ENCODE assay signal across 14 cellular contexts in the genomic region with DNA sequence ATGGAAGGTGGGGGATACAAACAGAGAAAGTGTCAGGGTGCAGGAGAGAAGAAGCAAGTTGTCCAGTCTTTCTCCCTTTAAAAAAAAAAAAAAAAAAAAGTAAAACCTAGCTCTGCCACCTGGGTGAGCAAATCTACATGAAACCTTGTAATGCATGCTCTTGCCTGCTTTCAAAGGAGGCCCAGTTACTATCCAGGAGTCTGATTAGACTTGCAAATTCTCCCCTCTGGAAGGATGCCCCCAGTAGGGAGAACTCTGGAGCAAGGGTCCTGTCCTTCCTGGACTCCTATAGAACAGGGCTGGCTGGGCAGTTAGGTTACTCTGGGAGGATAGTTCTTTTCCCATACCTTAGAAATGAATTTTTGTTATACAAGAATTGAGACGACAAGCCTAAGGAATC. TPM values are rescaled to one million over a fixed set of nuclear protein-coding genes. Genes with fewer than 3 reads are reported as not detected.
A peak's percentile ranks its signal among the peaks of the same experiment; 100 is the strongest.
DNase-seq lines count a peak whose midpoint lies in the region; ATAC-seq and TF ChIP-seq lines count a peak whose summit lies in the region.
"Had no signal": no experiment of that assay in that cellular context is flagged by ENCODE, and none has a peak within 500 bp of the region (broad histone marks: within the 10 kb centered on the region; RNA-seq: fewer than 3 reads in every experiment).

No MANE protein-coding gene starts in this region.

- intact Hi-C loops in CD8-positive, alpha-beta T cell (cut with DNase I, micrococcal nuclease) = loop anchor here (2.0 kb wide), 1 partner anchor 157 kb away; no protein-coding TSS in a partner anchor
- intact Hi-C loops in activated T-helper 1 cell treated with anti-CD3 and anti-CD28 coated beads, Interleukin-12 subunit alpha, Interleukin-12 subunit beta, Interleukin-2, Interleukin-4 antibody, amounts not matched to agents 30 ng/mL and 10 ng/mL and 1 ng/mL, durations not matched to agents 14 hours and 24 hours and 36 hours (cut with micrococcal nuclease) = loop anchor here (2.0 kb wide), 1 partner anchor 157 kb away; no protein-coding TSS in a partner anchor

- H3K36me3 Mint-ChIP-seq in CD8-positive, alpha-beta T cell = peaks cover 42% of the 10 kb centered on the region
- peaks cover 46% of the 10 kb centered on the region for H3K36me3 Mint-ChIP-seq in activated T-helper 1 cell treated with anti-CD3 and anti-CD28 coated beads, Interleukin-12 subunit alpha, Interleukin-12 subunit beta, Interleukin-2, Interleukin-4 antibody, amounts not matched to agents 30 ng/mL and 10 ng/mL and 1 ng/mL, durations not matched to agents 14 hours and 24 hours and 36 hours (ENCODE audit: low read depth)
- peaks cover 8 to 24% (median 10%) of the 10 kb centered on the region in 3 donors for H3K36me3 Mint-ChIP-seq in immature natural killer cell

- POLR2A ChIA-PET in CD8-positive, alpha-beta T cell (lab: Charles Lee) = interaction anchor here (0.7 kb wide), 1 partner anchor 97 kb away, joined by 3 read pairs; a partner anchor contains a TSS

- H3K27ac Mint-ChIP-seq in CD8-positive, alpha-beta T cell = peak overlapping the region; percentile 75
- H3K27ac Mint-ChIP-seq in activated T-helper 1 cell treated with anti-CD3 and anti-CD28 coated beads, Interleukin-12 subunit alpha, Interleukin-12 subunit beta, Interleukin-2, Interleukin-4 antibody, amounts not matched to agents 30 ng/mL and 10 ng/mL and 1 ng/mL, durations not matched to agents 14 hours and 24 hours and 36 hours = peak overlapping the region; percentile 86
- peak overlapping the region; percentile 7 to 92 (median 84) for H3K27ac Mint-ChIP-seq in immature natural killer cell

- no peaks in the 10 kb centered on the region for H3K9me3 Mint-ChIP-seq in CD8-positive, alpha-beta T cell
- H3K9me3 Mint-ChIP-seq in activated T-helper 1 cell treated with anti-CD3 and anti-CD28 coated beads, Interleukin-12 subunit alpha, Interleukin-12 subunit beta, Interleukin-2, Interleukin-4 antibody, amounts not matched to agents 30 ng/mL and 10 ng/mL and 1 ng/mL, durations not matched to agents 14 hours and 24 hours and 36 hours = no peaks in the 10 kb centered on the region
- no peaks in the 10 kb centered on the region for H3K9me3 Mint-ChIP-seq in immature natural killer cell

- no peak overlapping the region for H3K4me3 Mint-ChIP-seq in CD8-positive, alpha-beta T cell
- H3K4me3 Mint-ChIP-seq in activated T-helper 1 cell treated with anti-CD3 and anti-CD28 coated beads, Interleukin-12 subunit alpha, Interleukin-12 subunit beta, Interleukin-2, Interleukin-4 antibody, amounts not matched to agents 30 ng/mL and 10 ng/mL and 1 ng/mL, durations not matched to agents 14 hours and 24 hours and 36 hours = peak overlapping the region; percentile 81
- H3K4me3 Mint-ChIP-seq in immature natural killer cell = peak overlapping the region in 2 of 5 donors; percentile 61 to 79

- H3K27me3 ChIP-seq in CD8-positive, alpha-beta T cell (ENCODE audit: insufficient read depth, low read length) = no peaks in the 10 kb centered on the region
- H3K27me3 ChIP-seq in HUES64 (ENCODE audit: insufficient read depth, low read length) = no peaks in the 10 kb centered on the region
- H3K27me3 ChIP-seq: heart left ventricle had no signal

- no peak for ATAC-seq in CD8-positive, alpha-beta T cell
- no peak for ATAC-seq in GM21423 (IDR thresholded peaks at IDR 0.05; ENCODE audit: unreplicated experiment)

- no peak for DNase-seq in CD8-positive, alpha-beta T cell
- no peak for DNase-seq in activated T-helper 1 cell treated with anti-CD3 and anti-CD28 coated beads, Interleukin-12 subunit alpha, Interleukin-12 subunit beta, Interleukin-2, Interleukin-4 antibody, amounts not matched to agents 30 ng/mL and 10 ng/mL and 1 ng/mL, durations not matched to agents 14 hours and 24 hours and 36 hours (ENCODE audit: low spot score)
- DNase-seq in immature natural killer cell = no peak
- no peak for DNase-seq in NCI-H226
- DNase-seq in GOT3 (lab: John Stamatoyannopoulos, UW) = no peak
- DNase-seq in NCI-H345 treated with DMSO at 0.1 percent for 48 hours (lab: John Stamatoyannopoulos, UW; ENCODE audit: unreplicated experiment) = no peak
- DNase-seq: activated CD4-positive, alpha-beta T cell treated with anti-CD3 and anti-CD28 coated beads for 1 hour; IMR-90; NCI-H2029 treated with DMSO at 0.1 percent for 48 hours; SHP77 had no signal

- H3K27ac ChIP-seq in CD8-positive, alpha-beta T cell (ENCODE audit: low read depth, low read length) = no peak overlapping the region
- H3K27ac ChIP-seq in HUES64 (ENCODE audit: low read depth, low read length) = peak overlapping the region; percentile 96

- no CpG with 5 or more reads among the region's 1 CpG for WGBS in HUES64

- no peaks in the 10 kb centered on the region for H3K9me3 ChIP-seq in CD8-positive, alpha-beta T cell (ENCODE audit: low read length)
- H3K9me3 ChIP-seq in HUES64 (ENCODE audit: insufficient read depth, low read depth, low read length) = no peaks in the 10 kb centered on the region
- H3K9me3 ChIP-seq: heart left ventricle had no signal

- CTCF ChIA-PET in CD8-positive, alpha-beta T cell (lab: Charles Lee) = interaction anchor here (0.7 to 0.8 kb wide), 2 partner anchors 96 to 150 kb away, joined by 3 to 4 read pairs; no protein-coding TSS in a partner anchor

- no peak overlapping the region for H3K9ac ChIP-seq in HUES64 (ENCODE audit: low read depth, low read length)

- no peaks in the 10 kb centered on the region for H3K36me3 ChIP-seq in CD8-positive, alpha-beta T cell (ENCODE audit: insufficient read depth, low read length)
- no peaks in the 10 kb centered on the region for H3K36me3 ChIP-seq in HUES64 (ENCODE audit: insufficient read depth, low read length)
- H3K36me3 ChIP-seq: heart left ventricle had no signal

- no peaks in the 10 kb centered on the region for H3K27me3 Mint-ChIP-seq in CD8-positive, alpha-beta T cell (ENCODE audit: low read depth)
- no peaks in the 10 kb centered on the region for H3K27me3 Mint-ChIP-seq in activated T-helper 1 cell treated with anti-CD3 and anti-CD28 coated beads, Interleukin-12 subunit alpha, Interleukin-12 subunit beta, Interleukin-2, Interleukin-4 antibody, amounts not matched to agents 30 ng/mL and 10 ng/mL and 1 ng/mL, durations not matched to agents 14 hours and 24 hours and 36 hours (ENCODE audit: insufficient read depth)
- H3K27me3 Mint-ChIP-seq in immature natural killer cell (ENCODE audit: low read depth in 3 of 3) = peaks cover 8 to 16% (median 11%) of the 10 kb centered on the region in 3 donors

- TF ChIP-seq CTCF in CD8-positive, alpha-beta T cell (IDR thresholded peaks at IDR 0.05) = no peak

- H3K4me3 ChIP-seq in CD8-positive, alpha-beta T cell (ENCODE audit: low read depth, low read length) = no peak overlapping the region
- no peak overlapping the region for H3K4me3 ChIP-seq in HUES64 (ENCODE audit: low read length)
- H3K4me3 ChIP-seq: lung had no signal

- H3K4me1 ChIP-seq in CD8-positive, alpha-beta T cell (ENCODE audit: insufficient read depth, low read length) = peaks cover 12% of the 10 kb centered on the region
- peaks cover 24% of the 10 kb centered on the region for H3K4me1 ChIP-seq in HUES64 (ENCODE audit: insufficient read depth, low read length)

- peaks cover 11% of the 10 kb centered on the region for H3K4me1 Mint-ChIP-seq in CD8-positive, alpha-beta T cell (ENCODE audit: low read depth)
- H3K4me1 Mint-ChIP-seq in activated T-helper 1 cell treated with anti-CD3 and anti-CD28 coated beads, Interleukin-12 subunit alpha, Interleukin-12 subunit beta, Interleukin-2, Interleukin-4 antibody, amounts not matched to agents 30 ng/mL and 10 ng/mL and 1 ng/mL, durations not matched to agents 14 hours and 24 hours and 36 hours (ENCODE audit: low read depth) = peaks cover 32% of the 10 kb centered on the region
- peaks cover 20 to 27% of the 10 kb centered on the region in 2 donors for H3K4me1 Mint-ChIP-seq in immature natural killer cell

RNA-seq across cellular contexts. Expression of a gene that starts 30.6 kb away (rescaled TPM):
- total RNA-seq in CD8-positive, alpha-beta T cell = 10 to 100 TPM; 61.6 to 63.7 TPM
- polyA plus RNA-seq in HUES64 (2013, experiment 1 of 2) = 34.7 TPM
- polyA plus RNA-seq in HUES64 (2013, experiment 2 of 2) = 29.9 TPM
- 89.2 and 94.2 TPM in 2 replicates for total RNA-seq in activated T-helper 1 cell treated with anti-CD3 and anti-CD28 coated beads, Interleukin-12 subunit alpha, Interleukin-12 subunit beta, Interleukin-2, Interleukin-4 antibody, amounts not matched to agents 30 ng/mL and 10 ng/mL and 1 ng/mL, durations not matched to agents 14 hours and 24 hours and 36 hours
- 10 to 100 TPM; 16.3 to 34.9 (median 26.3) TPM for polyA plus RNA-seq in immature natural killer cell
